In the genomic region with DNA sequence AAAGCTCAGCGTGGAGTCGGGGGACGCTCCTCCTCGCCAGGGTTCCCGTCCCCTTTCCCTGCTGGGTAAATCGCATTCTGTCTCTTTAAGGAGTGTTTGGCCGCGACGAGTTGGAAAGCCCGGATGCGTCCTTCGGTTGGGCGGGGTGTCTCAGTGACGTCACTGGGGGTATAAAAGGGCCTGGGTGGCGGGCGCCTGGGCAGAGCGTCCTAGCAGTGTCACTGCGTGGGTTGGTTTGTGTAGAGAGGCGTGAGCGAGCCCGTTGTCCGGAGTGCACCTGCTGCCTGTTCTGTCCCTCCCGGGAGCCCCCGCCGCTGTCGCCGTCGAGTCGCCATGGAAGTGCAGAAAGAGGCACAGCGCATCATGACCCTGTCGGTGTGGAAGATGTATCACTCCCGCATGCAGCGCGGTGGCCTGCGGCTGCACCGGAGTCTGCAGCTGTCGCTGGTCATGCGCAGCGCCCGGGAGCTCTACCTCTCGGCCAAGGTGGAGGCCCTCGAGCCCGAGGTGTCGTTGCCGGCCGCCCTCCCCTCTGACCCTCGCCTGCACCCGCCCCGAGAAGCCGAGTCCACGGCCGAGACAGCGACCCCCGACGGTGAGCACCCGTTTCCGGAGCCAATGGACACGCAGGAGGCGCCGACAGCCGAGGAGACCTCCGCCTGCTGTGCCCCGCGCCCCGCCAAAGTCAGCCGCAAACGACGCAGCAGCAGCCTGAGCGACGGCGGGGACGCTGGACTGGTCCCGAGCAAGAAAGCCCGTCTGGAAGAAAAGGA, we compare ENCODE assay signal across 8 cellular contexts. TPM values are rescaled to one million over a fixed set of nuclear protein-coding genes. Genes with fewer than 3 reads are reported as not detected.
DNase-seq lines count a peak whose midpoint lies in the region; ATAC-seq and TF ChIP-seq lines count a peak whose summit lies in the region.

No MANE protein-coding gene starts in this region.

- POLR2A ChIA-PET in A673 (lab: Charles Lee; ENCODE audit: low non-redundant PET): interaction anchor here (0.7 to 1.7 kb wide), 5 partner anchors 9 to 176 kb away, joined by 3 to 13 read pairs (median 4); partner anchors contain the start of gene NACC1

- DNase-seq in A673 (ENCODE audit: low spot score): peak; percentile 99
- DNase-seq in NCI-H748 treated with DMSO at 0.1 percent for 48 hours (lab: John Stamatoyannopoulos, UW): peak; percentile 79
- DNase-seq in activated CD4-positive, alpha-beta T cell treated with anti-CD3 and anti-CD28 coated beads, Interleukin-2, amount 50 U/mL, for 24 hours (ENCODE audit: low read depth in 1 of 2, low spot score in 1 of 2): peak; percentile 96 to 99
- DNase-seq in dedifferentiated amniotic fluid mesenchymal stem cell (ENCODE audit: extremely low spot score): peak; percentile 93
- DNase-seq in left lung: peak; percentile 95 to 96
- DNase-seq in stimulated activated CD4-positive, alpha-beta T cell treated with anti-CD3 and anti-CD28 coated beads, Interleukin-2, amount 100 ng/mL, for 4 hours (ENCODE audit: low read depth): peak; percentile 92

- H3K4me1 ChIP-seq in A673 (ENCODE audit: insufficient read depth, low read length, poor library complexity, severe bottlenecking): peaks cover 19% of the 10 kb centered on the region
- peaks cover 10 to 42% of the 10 kb centered on the region in 2 donors for H3K4me1 ChIP-seq in left lung

- CTCF ChIA-PET in A673 (lab: Charles Lee): interaction anchor here (0.9 to 1.4 kb wide), 2 partner anchors 42 to 109 kb away, joined by 5 to 9 read pairs; no protein-coding TSS in a partner anchor

- H3K4me3 ChIP-seq in A673 (ENCODE audit: low read depth, low read length, poor library complexity, severe bottlenecking) (peak overlapping the region; percentile 79), left lung (peak overlapping the region; percentile 95 to 100)

- H3K27ac ChIP-seq in A673 (ENCODE audit: low read depth, low read length, poor library complexity, severe bottlenecking) (peak overlapping the region; percentile 100), left lung (peak overlapping the region; percentile 96 to 97)

- intact Hi-C loops in A673 (cut with micrococcal nuclease; ENCODE audit: unreplicated experiment) (no loop called here), left lung (cut with DNase I) (no loop called here)

- ATAC-seq in GM18870 (IDR thresholded peaks at IDR 0.05; ENCODE audit: unreplicated experiment): peak; percentile 32
- ATAC-seq in HG03571 (IDR thresholded peaks at IDR 0.05; ENCODE audit: unreplicated experiment): peak; percentile 17
- peak; percentile 35 for ATAC-seq in left lung

- H3K9me3 ChIP-seq in A673 (ENCODE audit: low read depth, low read length, poor library complexity, severe bottlenecking): no peaks in the 10 kb centered on the region
- no peaks in the 10 kb centered on the region for H3K9me3 ChIP-seq in left lung

- H3K27me3 ChIP-seq in A673 (replicated peaks; ENCODE audit: insufficient read depth, low read depth, low read length, poor library complexity) (no peaks in the 10 kb centered on the region), left lung (no peaks in the 10 kb centered on the region)

- TF ChIP-seq CTCF in A673 (conservative IDR thresholded peaks at IDR 0.05; ENCODE audit: low read depth, low read length) (peak; percentile 44), left lung (IDR thresholded peaks at IDR 0.05) (no peak)

- TSS peak; percentile 75 for BruUV-seq in A673 (replicated peaks; lab: Mats Ljungman, UMichigan)

- H3K36me3 ChIP-seq in A673 (ENCODE audit: insufficient read depth, low read length, poor library complexity, severe bottlenecking) (peaks cover 17% of the 10 kb centered on the region), left lung (no peaks in the 10 kb centered on the region)

RNA-seq across cellular contexts. Expression of gene IER2, which starts 2.8 kb away (rescaled TPM):
- total RNA-seq in A673 (2021) (148 and 164 TPM in 2 replicates), left lung (10 to 100 TPM; 70.1 to 99.4 TPM)

RNA-seq across cellular contexts. Expression of gene STX10, which starts 2.9 kb away (rescaled TPM):
- total RNA-seq in A673 (2021) (63.3 and 69.5 TPM in 2 replicates), left lung (10 to 100 TPM; 64.0 to 94.8 TPM)

RNA-seq across cellular contexts. Expression of gene NACC1, which starts 35.0 kb away (rescaled TPM):
- total RNA-seq in A673 (2021): 119 and 126 TPM in 2 replicates
- 10 to 100 TPM; 65.1 to 92.5 TPM for total RNA-seq in left lung

RNA-seq across cellular contexts. Expression of gene TRMT1, which starts 36.5 kb away (rescaled TPM):
- total RNA-seq in A673 (2021) (85.7 and 109 TPM in 2 replicates), left lung (10 to 100 TPM; 24.2 to 46.2 TPM)

RNA-seq across cellular contexts. Expression of gene LYL1, which starts 50.4 kb away (rescaled TPM):
- total RNA-seq in A673 (2021): not detected in 2 replicates
- total RNA-seq in left lung: 10 to 100 TPM; 15.4 to 32.9 TPM

Comparison
In these comparisons a context has a peak if more than half of its experiments do, and no peak if none do; other contexts are left out.
1. Peak in every context shown above with its lines: DNase-seq, ATAC-seq, H3K4me3 ChIP-seq and H3K27ac ChIP-seq.